In the genomic region with DNA sequence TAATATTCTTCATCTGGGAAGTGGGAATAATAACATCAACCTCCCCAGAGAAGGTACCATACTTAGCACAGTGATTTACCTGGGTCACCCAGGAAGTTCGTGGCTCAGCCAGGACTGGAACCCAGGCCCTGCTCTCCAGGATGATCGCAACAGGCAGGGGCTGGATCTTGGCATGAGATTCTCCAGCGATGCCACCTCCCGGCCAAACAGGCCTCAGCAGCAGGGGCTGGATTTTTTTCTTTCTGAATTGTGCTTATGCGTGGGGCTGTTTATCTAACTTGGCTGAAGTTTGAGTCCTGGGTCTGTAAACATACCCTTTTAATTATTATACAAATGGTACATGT, we compare ENCODE assay signal across 8 cellular contexts.
A peak's percentile ranks its signal among the peaks of the same experiment; 100 is the strongest.
DNase-seq lines count a peak whose midpoint lies in the region; ATAC-seq and TF ChIP-seq lines count a peak whose summit lies in the region.

No MANE protein-coding gene starts in this region.

- WGBS in adrenal gland, 4 donors: 35 to 60% (median 38%) methylated on average over 5 of the region's 5 CpGs

- CTCF ChIA-PET in HEK293 (lab: Yijun Ruan, JAX): interaction anchor here (0.6 to 1.4 kb wide), 2 partner anchors 19 to 53 kb away, joined by 3 to 4 read pairs; no protein-coding TSS in a partner anchor

- POLR2A ChIA-PET in HEK293 (lab: Yijun Ruan, JAX): no interaction called here

- H3K4me3 ChIP-seq in HEK293 (ENCODE audit: low read depth, low read length) (no peak overlapping the region), adrenal gland (no peak overlapping the region), kidney epithelial cell (ENCODE audit: low read depth, low read length) (no peak overlapping the region)

- H3K27me3 ChIP-seq in adrenal gland: no peaks in the 10 kb centered on the region
- H3K27me3 ChIP-seq in kidney epithelial cell (ENCODE audit: control insufficient read depth, insufficient read depth, low read length): no peaks in the 10 kb centered on the region

- H3K27me3 Mint-ChIP-seq in mesothelial cell of epicardium (ENCODE audit: low read depth): no peaks in the 10 kb centered on the region

- H3K4me1 ChIP-seq in HEK293 (ENCODE audit: control insufficient read depth, insufficient read depth, low read length) (peaks cover 8% of the 10 kb centered on the region; the same call in 1 of the 2 replicates), adrenal gland (replicated peaks in 1 of 2) (peaks cover 43 to 45% of the 10 kb centered on the region in 2 donors)

- no peak overlapping the region for H3K27ac ChIP-seq in 22Rv1
- no peak overlapping the region for H3K27ac ChIP-seq in HEK293 (ENCODE audit: extremely low read depth, low read depth, low read length)
- peak overlapping the region in 3 of 5 donors; percentile 74 to 96 (median 94) for H3K27ac ChIP-seq in adrenal gland

- no peak for TF ChIP-seq POLR2A in adrenal gland (IDR thresholded peaks at IDR 0.05)

- H3K9me3 ChIP-seq in HEK293 (ENCODE audit: control insufficient read depth, insufficient read depth, low read depth, low read length) (no peaks in the 10 kb centered on the region), adrenal gland (replicated peaks in 1 of 3) (no peaks in the 10 kb centered on the region)

- no peak for ATAC-seq in GM21526 (IDR thresholded peaks at IDR 0.05; ENCODE audit: low FRiP score, unreplicated experiment)
- ATAC-seq in GM19463 (IDR thresholded peaks at IDR 0.05; ENCODE audit: unreplicated experiment): no peak

- DNase-seq in adrenal gland: peak in 4 of 7 donors; percentile 53 to 74 (median 59)
- DNase-seq in kidney epithelial cell (ENCODE audit: low read depth): no peak
- DNase-seq in mesothelial cell of epicardium (ENCODE audit: low spot score in 2 of 2, unreplicated experiment in 2 of 2): no peak
- DNase-seq in activated naive CD4-positive, alpha-beta T cell treated with Interleukin-2 at 50 U/mL for 16 hours: no peak

- H3K4me1 Mint-ChIP-seq in mesothelial cell of epicardium: peaks cover 56% of the 10 kb centered on the region

- no peaks in the 10 kb centered on the region for H3K9me3 Mint-ChIP-seq in mesothelial cell of epicardium

- H3K36me3 ChIP-seq in HEK293 (ENCODE audit: control insufficient read depth in 2 of 2, insufficient read depth in 1 of 2, low read length in 2 of 2) (no peaks in the 10 kb centered on the region), adrenal gland (replicated peaks in 1 of 2) (no peaks in the 10 kb centered on the region), kidney epithelial cell (ENCODE audit: control insufficient read depth, insufficient read depth, low read length) (no peaks in the 10 kb centered on the region)

- H3K27ac Mint-ChIP-seq in mesothelial cell of epicardium: no peak overlapping the region

- H3K36me3 Mint-ChIP-seq in mesothelial cell of epicardium: no peaks in the 10 kb centered on the region

- TF ChIP-seq CTCF in 22Rv1 (IDR thresholded peaks at IDR 0.05) (peak; percentile 72), HEK293 (tag by site-specific recombination; IDR thresholded peaks at IDR 0.05) (no peak), adrenal gland (IDR thresholded peaks at IDR 0.05) (peak; percentile 12 to 51 (median 44)), kidney epithelial cell (IDR thresholded peaks at IDR 0.05; ENCODE audit: insufficient read depth, low read length, poor library complexity, severe bottlenecking) (peak; percentile 25), mesothelial cell of epicardium (IDR thresholded peaks at IDR 0.05; ENCODE audit: unreplicated experiment) (no peak)

- intact Hi-C loops in adrenal gland (cut with DNase I): no loop called here

- no peak overlapping the region for H3K4me3 Mint-ChIP-seq in mesothelial cell of epicardium

TF ChIP-seq in HEK293, 187 proteins besides CTCF, POLR2A, EP300 and RAD21:
- TF ChIP-seq RBAK (tag by site-specific recombination; IDR thresholded peaks at IDR 0.05) (no peak), SCRT2 (tag by site-specific recombination; IDR thresholded peaks at IDR 0.05) (0 out of 2 replicates have a peak, but pooled peaks have one; percentile 35), ZXDB (tag by site-specific recombination; IDR thresholded peaks at IDR 0.05) (0 out of 2 replicates have a peak, but pooled peaks have one; percentile 30)
TF ChIP-seq in HEK293: peak in this region for 2.

Comparison
In these comparisons a context has a peak if more than half of its experiments do, and no peak if none do; other contexts are left out.
1. H3K27ac ChIP-seq: peak in adrenal gland (3 of 5); none in 22Rv1 (single experiment) and HEK293 (single experiment).
2. CTCF ChIP-seq: peak in 22Rv1 (single experiment), adrenal gland (6 of 6) and kidney epithelial cell (single experiment); none in HEK293 (single experiment) and mesothelial cell of epicardium (single experiment).
3. DNase-seq: peak in adrenal gland (4 of 7); none in kidney epithelial cell (single experiment), mesothelial cell of epicardium (0 of 2) and activated naive CD4-positive, alpha-beta T cell treated with Interleukin-2 at 50 U/mL for 16 hours (single experiment).